ENCODE assay signal across 18 cellular contexts in genomic region chr4:10030946-10031662, GRCh38. TPM values are rescaled to one million over a fixed set of nuclear protein-coding genes. Genes with fewer than 3 reads are reported as not detected.
DNase-seq lines count a peak whose midpoint lies in the region; ATAC-seq and TF ChIP-seq lines count a peak whose summit lies in the region.
"Had no signal": no experiment of that assay in that cellular context is flagged by ENCODE, and none has a peak within 500 bp of the region (broad histone marks: within the 10 kb centered on the region; RNA-seq: fewer than 3 reads in every experiment).

No MANE protein-coding gene starts in this region.

- H3K4me1 Mint-ChIP-seq in neural crest cell = peaks cover 60% of the 10 kb centered on the region

- no peaks in the 10 kb centered on the region for H3K9me3 Mint-ChIP-seq in neural crest cell
- H3K9me3 Mint-ChIP-seq: stimulated activated memory B cell treated with anti-CD40 and anti-IgM and Interleukin-4, amounts not matched to agents 10 μg/mL and 1 μg/mL and 100 μg/mL, for 72 hours; T-helper 1 cell treated with Interleukin-12 subunit alpha and Interleukin-12 subunit beta and Interleukin-4 antibody, amounts not matched to agents 30 μg/mL and 1 μg/mL, for 36 hours had no signal

- no peaks in the 10 kb centered on the region for H3K36me3 Mint-ChIP-seq in neural crest cell (ENCODE audit: low read depth)
- H3K36me3 Mint-ChIP-seq: stimulated activated memory B cell treated with anti-CD40 and anti-IgM and Interleukin-4, amounts not matched to agents 10 μg/mL and 1 μg/mL and 100 μg/mL, for 72 hours had no signal

- H3K27me3 Mint-ChIP-seq in neural crest cell (ENCODE audit: low read depth) = no peaks in the 10 kb centered on the region

- DNase-seq in NCI-H146 treated with DMSO at 0.1 percent for 48 hours (lab: John Stamatoyannopoulos, UW; ENCODE audit: unreplicated experiment) (peak; percentile 5), NCI-H146 (lab: John Stamatoyannopoulos, UW) (no peak), globus pallidus (ENCODE audit: low spot score) (peak; percentile 75), neural crest cell (ENCODE audit: low read depth, low spot score) (peak; percentile 21), superior temporal gyrus (ENCODE audit: extremely low spot score) (peak; percentile 72)
- no peak for DNase-seq in stimulated activated CD4-positive, alpha-beta T cell treated with anti-CD3 and anti-CD28 coated beads, Interleukin-4, amount 100 ng/mL, for 1 hour
- DNase-seq: activated CD8-positive, alpha-beta memory T cell treated with anti-CD3 and anti-CD28 coated beads, Interleukin-2, amount 50 U/mL, for 48 hours; amniotic stem cell; NCI-H1436; NCI-H2171 treated with DMSO at 0.1 percent for 48 hours; OCI-M1; SHP77 treated with DMSO at 0.1 percent for 48 hours; trophoblast cell had no signal

- H3K4me3 Mint-ChIP-seq in neural crest cell = peak overlapping the region; percentile 60
- H3K4me3 Mint-ChIP-seq: nephron progenitor cell; stimulated activated memory B cell treated with anti-CD40 and anti-IgM and Interleukin-4, amounts not matched to agents 10 μg/mL and 1 μg/mL and 100 μg/mL, for 72 hours; T-helper 1 cell treated with Interleukin-12 subunit alpha and Interleukin-12 subunit beta and Interleukin-4 antibody, amounts not matched to agents 30 μg/mL and 1 μg/mL, for 36 hours had no signal

- peak overlapping the region; percentile 86 for H3K27ac Mint-ChIP-seq in neural crest cell (ENCODE audit: unreplicated experiment)
- H3K27ac Mint-ChIP-seq: stimulated activated memory B cell treated with anti-CD40 and anti-IgM and Interleukin-4, amounts not matched to agents 10 μg/mL and 1 μg/mL and 100 μg/mL, for 72 hours; T-helper 1 cell treated with Interleukin-12 subunit alpha and Interleukin-12 subunit beta and Interleukin-4 antibody, amounts not matched to agents 30 μg/mL and 1 μg/mL, for 36 hours had no signal

- ATAC-seq in HG03045 (IDR thresholded peaks at IDR 0.05; ENCODE audit: unreplicated experiment) (no peak), HG02970 (IDR thresholded peaks at IDR 0.05; ENCODE audit: low FRiP score, unreplicated experiment) (no peak)
- ATAC-seq: stimulated activated memory B cell treated with anti-CD40 and anti-IgM and Interleukin-4, amounts not matched to agents 10 μg/mL and 1 μg/mL and 100 μg/mL, for 72 hours had no signal

- no peak for TF ChIP-seq CTCF in neural crest cell (conservative IDR thresholded peaks at IDR 0.05)

RNA-seq across cellular contexts. Expression of gene SLC2A9, which starts 9.8 kb away (rescaled TPM):
- 0.26 TPM in 1 of 2 replicates, not detected in the other for total RNA-seq in neural crest cell

Comparison
In these comparisons a context has a peak if more than half of its experiments do, and no peak if none do; other contexts are left out.
1. DNase-seq: peak in NCI-H146 treated with DMSO at 0.1 percent for 48 hours (single experiment), globus pallidus (single experiment), neural crest cell (single experiment) and superior temporal gyrus (single experiment); none in NCI-H146 (single experiment) and stimulated activated CD4-positive, alpha-beta T cell treated with anti-CD3 and anti-CD28 coated beads, Interleukin-4, amount 100 ng/mL, for 1 hour (single experiment).